In the genomic region with DNA sequence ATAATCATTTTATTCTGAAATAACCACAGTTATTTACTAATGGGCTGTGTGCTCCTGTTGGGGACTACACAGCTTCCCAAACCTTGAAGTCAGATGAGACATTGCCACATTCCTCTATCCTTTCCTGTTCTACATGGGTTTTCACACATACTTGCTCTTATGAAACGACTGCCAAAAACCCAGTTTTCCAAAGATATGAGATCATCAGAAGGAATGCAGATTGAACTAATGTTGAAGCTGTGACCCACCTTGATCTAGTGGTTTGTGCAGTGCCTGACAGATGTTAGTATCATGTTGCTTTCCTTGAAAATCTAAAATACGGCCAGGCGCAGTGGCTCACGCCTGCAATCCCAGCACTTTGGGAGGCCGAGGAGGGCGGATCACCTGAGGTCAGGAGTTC, we compare ENCODE assay signal across 10 cellular contexts.
DNase-seq lines count a peak whose midpoint lies in the region; ATAC-seq and TF ChIP-seq lines count a peak whose summit lies in the region.
"Had no signal": no experiment of that assay in that cellular context is flagged by ENCODE, and none has a peak within 500 bp of the region (broad histone marks: within the 10 kb centered on the region; RNA-seq: fewer than 3 reads in every experiment).

No MANE protein-coding gene starts in this region.

- 85 to 91% methylated on average over 6 of the region's 6 CpGs for WGBS in upper lobe of left lung, 2 donors
- 81 to 86% methylated on average over 6 of the region's 6 CpGs for WGBS in testis, 2 donors

- H3K27me3 Mint-ChIP-seq in progenitor cell of endocrine pancreas, result no peaks in the 10 kb centered on the region

- H3K27ac ChIP-seq in ascending aorta (peak overlapping the region; percentile 66 to 72), upper lobe of left lung (peak overlapping the region in 1 of 4 donors; percentile 17), testis (no peak overlapping the region)

- no peak for TF ChIP-seq CTCF in HFF-Myc (IDR thresholded peaks at IDR 0.05; ENCODE audit: low read depth, low read length, missing control alignments)
- no peak for TF ChIP-seq CTCF in ascending aorta (IDR thresholded peaks at IDR 0.05)
- TF ChIP-seq CTCF in upper lobe of left lung (IDR thresholded peaks at IDR 0.05), result no peak
- no peak for TF ChIP-seq CTCF in testis (IDR thresholded peaks at IDR 0.05)
- TF ChIP-seq CTCF in progenitor cell of endocrine pancreas (IDR thresholded peaks at IDR 0.05; ENCODE audit: unreplicated experiment), result no peak

- H3K4me3 Mint-ChIP-seq in progenitor cell of endocrine pancreas (ENCODE audit: low read depth), result no peak overlapping the region

- H3K36me3 ChIP-seq in ascending aorta (no peaks in the 10 kb centered on the region), upper lobe of left lung (no peaks in the 10 kb centered on the region), testis (ENCODE audit: low read depth, missing control alignments) (no peaks in the 10 kb centered on the region)

- no peaks in the 10 kb centered on the region for H3K36me3 Mint-ChIP-seq in progenitor cell of endocrine pancreas (ENCODE audit: insufficient read depth)

- H3K4me3 ChIP-seq in HFF-Myc (replicated peaks; ENCODE audit: low read depth, low read length) (no peak overlapping the region), ascending aorta (no peak overlapping the region), upper lobe of left lung (no peak overlapping the region), testis (no peak overlapping the region)

- no peak for TF ChIP-seq EP300 in upper lobe of left lung (IDR thresholded peaks at IDR 0.05)

- peaks cover 4% of the 10 kb centered on the region for H3K4me1 Mint-ChIP-seq in progenitor cell of endocrine pancreas (ENCODE audit: low read depth)

- H3K4me1 ChIP-seq in ascending aorta, result peaks cover 5 to 27% of the 10 kb centered on the region in 2 donors
- peaks cover 7 to 25% (median 16%) of the 10 kb centered on the region in 4 donors for H3K4me1 ChIP-seq in upper lobe of left lung
- no peaks in the 10 kb centered on the region for H3K4me1 ChIP-seq in testis

- DNase-seq in HFF-Myc (ENCODE audit: extremely low read depth, low read depth) (peak; percentile 84), ascending aorta (ENCODE audit: low spot score in 2 of 2) (no peak), islet precursor cell (peak; percentile 36), upper lobe of left lung (no peak), testis (no peak), progenitor cell of endocrine pancreas (ENCODE audit: low spot score, unreplicated experiment) (no peak), DMS79 treated with DMSO at 0.1 percent for 48 hours (lab: John Stamatoyannopoulos, UW) (no peak)
- DNase-seq: mesendoderm; MV-4-11; stimulated activated naive CD4-positive, alpha-beta T cell treated with Interleukin-2 at 50 U/mL for 16 hours had no signal

- H3K27ac Mint-ChIP-seq in progenitor cell of endocrine pancreas, result no peak overlapping the region

- intact Hi-C loops in ascending aorta (cut with DNase I), result no loop called here
- intact Hi-C loops in testis (cut with DNase I; ENCODE audit: low total_unique reads), result no loop called here

- peak; percentile 9 to 84 for ATAC-seq in upper lobe of left lung (ENCODE audit: low FRiP score in 2 of 2)

- no peaks in the 10 kb centered on the region for H3K27me3 ChIP-seq in ascending aorta
- no peaks in the 10 kb centered on the region for H3K27me3 ChIP-seq in upper lobe of left lung
- no peaks in the 10 kb centered on the region for H3K27me3 ChIP-seq in testis

- TF ChIP-seq POLR2A in upper lobe of left lung (IDR thresholded peaks at IDR 0.05) (no peak), testis (IDR thresholded peaks at IDR 0.05) (no peak)

- H3K9me3 ChIP-seq in ascending aorta (no peaks in the 10 kb centered on the region), upper lobe of left lung (no peaks in the 10 kb centered on the region), testis (no peaks in the 10 kb centered on the region)

- peaks cover 3% of the 10 kb centered on the region for H3K9me3 Mint-ChIP-seq in progenitor cell of endocrine pancreas (ENCODE audit: low read depth)

Comparison
In these comparisons a context has a peak if more than half of its experiments do, and no peak if none do; other contexts are left out.
1. DNase-seq: peak in HFF-Myc (single experiment) and islet precursor cell (single experiment); none in ascending aorta (0 of 2), upper lobe of left lung (0 of 2), testis (single experiment), progenitor cell of endocrine pancreas (single experiment) and DMS79 treated with DMSO at 0.1 percent for 48 hours (single experiment).
2. H3K27ac ChIP-seq: peak in ascending aorta (2 of 2); none in testis (0 of 2).